8 cellular contexts compared by ENCODE assay signal in the genomic region with DNA sequence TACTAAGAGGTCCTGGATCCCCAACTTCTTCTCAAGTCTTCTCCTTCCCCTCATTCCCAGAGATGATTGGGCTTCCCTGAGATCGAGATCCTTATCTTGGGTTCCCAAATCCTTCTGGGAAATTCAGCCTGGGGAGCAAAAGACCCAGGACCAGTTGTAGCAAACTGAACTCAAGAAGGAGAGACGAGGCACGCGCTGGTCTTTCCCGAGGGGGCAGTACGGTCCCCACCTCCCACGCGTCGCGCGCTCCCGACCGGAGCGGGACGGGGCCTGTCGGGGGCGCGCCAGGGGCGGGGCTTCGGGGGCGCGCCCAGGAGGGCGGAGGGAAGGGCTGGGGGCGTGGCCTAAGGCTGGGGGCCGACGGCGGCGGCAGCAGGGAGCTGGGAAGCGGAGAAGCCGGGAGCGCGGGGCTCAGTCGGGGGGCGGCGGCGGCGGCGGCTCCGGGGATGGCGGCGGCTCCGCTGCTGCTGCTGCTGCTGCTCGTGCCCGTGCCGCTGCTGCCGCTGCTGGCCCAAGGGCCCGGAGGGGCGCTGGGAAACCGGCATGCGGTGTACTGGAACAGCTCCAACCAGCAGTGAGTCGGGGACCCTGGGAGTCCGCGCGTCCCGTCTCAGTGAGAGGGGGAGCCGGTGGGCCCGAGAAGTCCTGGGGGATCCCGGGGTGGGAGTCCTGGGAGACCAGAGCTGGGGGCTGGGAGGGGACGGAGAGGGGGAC. TPM values are rescaled to one million over a fixed set of nuclear protein-coding genes. Genes with fewer than 3 reads are reported as not detected.
DNase-seq lines count a peak whose midpoint lies in the region; ATAC-seq and TF ChIP-seq lines count a peak whose summit lies in the region.

A gene with protein sequence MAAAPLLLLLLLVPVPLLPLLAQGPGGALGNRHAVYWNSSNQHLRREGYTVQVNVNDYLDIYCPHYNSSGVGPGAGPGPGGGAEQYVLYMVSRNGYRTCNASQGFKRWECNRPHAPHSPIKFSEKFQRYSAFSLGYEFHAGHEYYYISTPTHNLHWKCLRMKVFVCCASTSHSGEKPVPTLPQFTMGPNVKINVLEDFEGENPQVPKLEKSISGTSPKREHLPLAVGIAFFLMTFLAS (plus strand): TSS at position 342 of the 714 bp plus-strand sequence. CDS start 105 bp downstream, at position 447.

- DNase-seq in CD14-positive monocyte (ENCODE audit: low spot score) (no peak), HFFc6 (no peak), RWPE1 (ENCODE audit: low spot score) (peak; percentile 84), left cardiac atrium (peak; percentile 82), posterior vena cava (ENCODE audit: low spot score) (peak; percentile 89), globus pallidus (ENCODE audit: low spot score) (no peak)
- DNase-seq in activated naive CD8-positive, alpha-beta T cell treated with anti-CD3 and anti-CD28 coated beads, Interleukin-2, amount 10 ng/mL, durations not matched to agents 7 days and 5 days, result peak; percentile 84

- H3K4me3 Mint-ChIP-seq in CD14-positive monocyte (peak within 1 kb of the TSS; percentile 65 to 91), HFFc6 (peak within 1 kb of the TSS; percentile 71)
- H3K4me3 Mint-ChIP-seq in activated naive CD8-positive, alpha-beta T cell treated with anti-CD3 and anti-CD28 coated beads, Interleukin-2, amount 10 ng/mL, durations not matched to agents 7 days and 5 days, result peak within 1 kb of the TSS; percentile 77

- intact Hi-C loops in CD14-positive monocyte (cut with micrococcal nuclease), result no loop called here
- intact Hi-C loops in left cardiac atrium (cut with DNase I), result no loop called here
- intact Hi-C loops in posterior vena cava (cut with DNase I), result no loop called here

- H3K4me1 Mint-ChIP-seq in CD14-positive monocyte (peaks cover 36% of the 10 kb centered on the region), HFFc6 (ENCODE audit: low read depth) (peaks cover 17% of the 10 kb centered on the region)
- H3K4me1 Mint-ChIP-seq in activated naive CD8-positive, alpha-beta T cell treated with anti-CD3 and anti-CD28 coated beads, Interleukin-2, amount 10 ng/mL, durations not matched to agents 7 days and 5 days, result peaks cover 46% of the 10 kb centered on the region

- ATAC-seq in activated naive CD8-positive, alpha-beta T cell treated with anti-CD3 and anti-CD28 coated beads, Interleukin-2, amount 10 ng/mL, durations not matched to agents 7 days and 5 days (ENCODE audit: low read depth), result peak; percentile 28
- ATAC-seq in left cardiac atrium (peak; percentile 87 to 91), GM21825 (IDR thresholded peaks at IDR 0.05; ENCODE audit: unreplicated experiment) (no peak)

- POLR2A ChIA-PET in RWPE1 (lab: Yijun Ruan, JAX; ENCODE audit: low non-redundant PET), result interaction anchor here (0.8 kb wide), 1 partner anchor 8 kb away, joined by 3 read pairs; no protein-coding TSS in a partner anchor
- POLR2A ChIA-PET in activated naive CD8-positive, alpha-beta T cell treated with anti-CD3 and anti-CD28 coated beads, Interleukin-2, amount 10 ng/mL, durations not matched to agents 7 days and 5 days (lab: Charles Lee), result interaction anchor here (0.5 to 1.2 kb wide), 4 partner anchors 11 to 94 kb away, joined by 3 to 7 read pairs (median 4); a partner anchor contains a TSS

- H3K27me3 Mint-ChIP-seq in CD14-positive monocyte (ENCODE audit: low read depth in 3 of 3) (peaks cover 54 to 77% (median 68%) of the 10 kb centered on the region in 3 donors), HFFc6 (ENCODE audit: insufficient read depth) (peaks cover 47% of the 10 kb centered on the region)
- H3K27me3 Mint-ChIP-seq in activated naive CD8-positive, alpha-beta T cell treated with anti-CD3 and anti-CD28 coated beads, Interleukin-2, amount 10 ng/mL, durations not matched to agents 7 days and 5 days, result peaks cover 56% of the 10 kb centered on the region

- peak within 1 kb of the TSS in 1 of 7 donors; percentile 12 for H3K27ac Mint-ChIP-seq in CD14-positive monocyte
- H3K27ac Mint-ChIP-seq in HFFc6, result no peak within 1 kb of the TSS; the same call in 1 of the 2 replicates
- H3K27ac Mint-ChIP-seq in activated naive CD8-positive, alpha-beta T cell treated with anti-CD3 and anti-CD28 coated beads, Interleukin-2, amount 10 ng/mL, durations not matched to agents 7 days and 5 days, result peak within 1 kb of the TSS; percentile 52

- H3K9me3 Mint-ChIP-seq in CD14-positive monocyte (peaks cover 0 to 38% (median 15%) of the 10 kb centered on the region in 7 donors), HFFc6 (no peaks in the 10 kb centered on the region)
- H3K9me3 Mint-ChIP-seq in activated naive CD8-positive, alpha-beta T cell treated with anti-CD3 and anti-CD28 coated beads, Interleukin-2, amount 10 ng/mL, durations not matched to agents 7 days and 5 days, result no peaks in the 10 kb centered on the region

- CTCF ChIA-PET in RWPE1 (lab: Yijun Ruan, JAX), result interaction anchor here (0.5 to 1.4 kb wide), 7 partner anchors 13 to 268 kb away, joined by 3 to 6 read pairs (median 4); a partner anchor contains a TSS

- H3K27ac ChIP-seq in RWPE1, result peak within 1 kb of the TSS; percentile 36

- TF ChIP-seq CTCF in CD14-positive monocyte (IDR thresholded peaks at IDR 0.05) (no peak), HFFc6 (IDR thresholded peaks at IDR 0.05) (no peak), RWPE1 (conservative IDR thresholded peaks at IDR 0.05; ENCODE audit: low read depth) (no peak)

- H3K36me3 Mint-ChIP-seq in CD14-positive monocyte, result peaks cover 13 to 17% of the 10 kb centered on the region in 2 donors
- no peaks in the 10 kb centered on the region for H3K36me3 Mint-ChIP-seq in HFFc6 (ENCODE audit: low read depth)
- H3K36me3 Mint-ChIP-seq in activated naive CD8-positive, alpha-beta T cell treated with anti-CD3 and anti-CD28 coated beads, Interleukin-2, amount 10 ng/mL, durations not matched to agents 7 days and 5 days, result peaks cover 1% of the 10 kb centered on the region

RNA-seq across cellular contexts. Expression of the gene that starts here (rescaled TPM):
- polyA plus RNA-seq in CD14-positive monocyte, result under 1 TPM; 0.45 to 0.92 TPM
- under 1 TPM; 0.25 to 0.87 (median 0.55) TPM for total RNA-seq in HFFc6 (2021; fragmentation: NEBNext Ultra II Directional; extraction: Animal tissue kit (Norgen Biotek cat#: 25700))
- total RNA-seq in activated naive CD8-positive, alpha-beta T cell treated with anti-CD3 and anti-CD28 coated beads, Interleukin-2, amount 10 ng/mL, durations not matched to agents 7 days and 5 days, result 1 to 10 TPM; 3.6 to 4.2 TPM
- total RNA-seq in left cardiac atrium (1 to 10 TPM; 1.1 to 1.4 TPM), posterior vena cava (1 to 10 TPM; 2.0 TPM)

Comparison
In these comparisons a context has a peak if more than half of its experiments do, and no peak if none do; other contexts are left out.
1. DNase-seq: peak in RWPE1 (single experiment), activated naive CD8-positive, alpha-beta T cell treated with anti-CD3 and anti-CD28 coated beads, Interleukin-2, amount 10 ng/mL, durations not matched to agents 7 days and 5 days (single experiment), left cardiac atrium (single experiment) and posterior vena cava (single experiment); none in CD14-positive monocyte (single experiment), HFFc6 (single experiment) and globus pallidus (single experiment).
2. Peak in every context shown above with its lines, with median percentiles within 50 percentile points of each other: H3K4me3 Mint-ChIP-seq.